8 cellular contexts compared by ENCODE assay signal in the genomic region with DNA sequence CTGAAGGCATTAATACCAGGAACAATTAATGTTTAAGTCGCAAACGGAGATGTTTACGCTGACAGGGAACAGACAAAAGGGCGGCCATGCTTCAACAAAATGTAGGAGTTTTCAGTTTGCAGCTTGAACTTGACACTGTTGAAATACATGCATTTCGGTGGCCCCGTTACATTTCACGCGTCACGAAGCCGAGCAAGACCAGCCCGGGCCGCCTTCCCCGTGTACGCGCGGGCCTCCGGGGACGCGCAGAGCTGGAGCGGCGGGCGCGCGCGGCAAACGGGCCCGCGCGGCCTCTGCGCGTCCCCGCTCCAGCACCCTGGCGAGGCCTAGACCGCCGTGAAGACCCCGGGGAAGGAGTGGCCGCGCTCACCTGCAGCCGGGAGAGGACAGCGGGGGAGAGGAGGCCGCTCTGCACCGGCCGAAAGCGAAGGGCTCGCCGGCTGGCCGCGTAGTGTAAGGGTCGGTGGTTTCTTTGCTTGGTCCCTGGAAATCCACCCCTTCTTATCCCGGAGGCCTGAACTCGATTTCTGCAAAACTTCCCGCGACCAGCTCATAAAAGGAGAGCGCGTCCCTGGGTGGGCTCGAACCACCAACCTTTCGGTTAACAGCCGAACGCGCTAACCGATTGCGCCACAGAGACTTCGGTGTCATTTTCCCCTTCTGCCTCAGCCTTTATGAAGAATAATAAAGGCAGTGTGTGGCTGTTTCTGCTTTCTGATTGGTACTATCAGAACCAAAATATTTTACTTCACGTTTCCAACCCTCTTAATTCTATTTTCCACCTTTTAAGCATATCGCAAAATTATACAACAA. TPM values are rescaled to one million over a fixed set of nuclear protein-coding genes. Genes with fewer than 3 reads are reported as not detected.
DNase-seq lines count a peak whose midpoint lies in the region; ATAC-seq and TF ChIP-seq lines count a peak whose summit lies in the region.

No MANE protein-coding gene starts in this region.

- H3K4me1 ChIP-seq in BLaER1 treated with 17β-estradiol and CSF1 and Interleukin-3, amounts not matched to agents 10 nM and 100 nM = peaks cover 0 to 7% (median 0%) of the 10 kb centered on the region in 10 experiments; a peak in 5 of 20 replicates
- H3K4me1 ChIP-seq in lung (ENCODE audit: control insufficient read depth in 2 of 2, insufficient read depth in 2 of 2, low read length in 2 of 2) = peaks cover 0 to 1% of the 10 kb centered on the region in 2 donors

- H3K36me3 Mint-ChIP-seq in activated CD8-positive, alpha-beta T cell treated with anti-CD3 and anti-CD28 coated beads for 36 hours (ENCODE audit: low read depth) = peaks cover 3% of the 10 kb centered on the region

- H3K4me2 ChIP-seq in BLaER1 treated with 17β-estradiol and CSF1 and Interleukin-3, amounts not matched to agents 10 nM and 100 nM = peak overlapping the region; percentile 71 to 88 (median 76)

- intact Hi-C loops in activated CD8-positive, alpha-beta T cell treated with anti-CD3 and anti-CD28 coated beads for 36 hours (cut with micrococcal nuclease) = loop anchor here (2.0 to 10.0 kb wide), 3 partner anchors 18 to 224 kb away; a partner anchor contains a TSS

- H4K20me1 ChIP-seq in BLaER1 treated with 17β-estradiol and CSF1 and Interleukin-3, amounts not matched to agents 10 nM and 100 nM = peaks cover 0 to 30% (median 7%) of the 10 kb centered on the region in 11 experiments; a peak in 10 of 22 replicates

- POLR2A ChIA-PET in activated CD8-positive, alpha-beta T cell treated with anti-CD3 and anti-CD28 coated beads for 36 hours (lab: Charles Lee) = interaction anchor here (0.7 to 1.8 kb wide), 10 partner anchors 9 to 441 kb away, joined by 3 to 13 read pairs (median 4); a partner anchor contains a TSS

- peaks cover 14% of the 10 kb centered on the region for H3K4me1 Mint-ChIP-seq in activated CD8-positive, alpha-beta T cell treated with anti-CD3 and anti-CD28 coated beads for 36 hours (ENCODE audit: low read depth)

- H3K9ac ChIP-seq in BLaER1 treated with 17β-estradiol and CSF1 and Interleukin-3, amounts not matched to agents 10 nM and 100 nM = peak overlapping the region; percentile 63 to 82 (median 76)

- H3K27me3 Mint-ChIP-seq in activated CD8-positive, alpha-beta T cell treated with anti-CD3 and anti-CD28 coated beads for 36 hours = peaks cover 7% of the 10 kb centered on the region

- no peaks in the 10 kb centered on the region for H3K9me3 Mint-ChIP-seq in activated CD8-positive, alpha-beta T cell treated with anti-CD3 and anti-CD28 coated beads for 36 hours

- peak overlapping the region; percentile 23 to 72 (median 62); a peak in 19 of 22 replicates for H3K27ac ChIP-seq in BLaER1 treated with 17β-estradiol and CSF1 and Interleukin-3, amounts not matched to agents 10 nM and 100 nM
- peak overlapping the region; percentile 84 to 96 for H3K27ac ChIP-seq in lung (ENCODE audit: low read depth in 1 of 2, low read length in 1 of 2)

- no peaks in the 10 kb centered on the region for H3K9me3 ChIP-seq in BLaER1 treated with 17β-estradiol and CSF1 and Interleukin-3, amounts not matched to agents 10 nM and 100 nM (replicated peaks in 1 of 11)
- no peaks in the 10 kb centered on the region for H3K9me3 ChIP-seq in lung (ENCODE audit: control insufficient read depth in 2 of 2, insufficient read depth in 1 of 2, low read length in 1 of 2)

- no peak for TF ChIP-seq CTCF in activated CD8-positive, alpha-beta T cell treated with anti-CD3 and anti-CD28 coated beads for 36 hours (IDR thresholded peaks at IDR 0.05)
- no peak for TF ChIP-seq CTCF in lung (IDR thresholded peaks at IDR 0.05; ENCODE audit: control extremely low read depth, extremely low read depth)

- CTCF ChIA-PET in activated CD8-positive, alpha-beta T cell treated with anti-CD3 and anti-CD28 coated beads for 36 hours (lab: Charles Lee) = interaction anchor here (1.1 to 2.1 kb wide), 8 partner anchors 10 to 345 kb away, joined by 3 to 7 read pairs (median 5); a partner anchor contains a TSS

- peak overlapping the region; percentile 60 to 72 (median 65) for H3K4me3 ChIP-seq in BLaER1 treated with 17β-estradiol and CSF1 and Interleukin-3, amounts not matched to agents 10 nM and 100 nM
- peak overlapping the region; percentile 62 for H3K4me3 ChIP-seq in lung

- DNase-seq in NCI-H774 (lab: John Stamatoyannopoulos, UW) (peak; percentile 81), lung (ENCODE audit: low spot score) (peak; percentile 87)
- DNase-seq in activated CD8-positive, alpha-beta T cell treated with anti-CD3 and anti-CD28 coated beads for 36 hours = peak; percentile 92
- DNase-seq in effector CD4-positive, alpha-beta T cell = peak; percentile 79
- DNase-seq in stimulated activated CD4-positive, alpha-beta T cell treated with anti-CD3 and anti-CD28 coated beads, TNF-alpha, amount 100 ng/mL, for 1 hour (ENCODE audit: low read depth in 3 of 3, low spot score in 1 of 3) = peak; percentile 62 to 83 (median 77)

- peak; percentile 72 for ATAC-seq in GM19372 (IDR thresholded peaks at IDR 0.05; ENCODE audit: low read depth, unreplicated experiment)
- ATAC-seq in HG03520 (IDR thresholded peaks at IDR 0.05; ENCODE audit: unreplicated experiment) = peak; percentile 81
- ATAC-seq in activated CD8-positive, alpha-beta T cell treated with anti-CD3 and anti-CD28 coated beads for 36 hours = peak; percentile 80
- ATAC-seq in lung (ENCODE audit: insufficient read depth, low FRiP score) = peak; percentile 95

- peak overlapping the region; percentile 84 for H3K4me3 Mint-ChIP-seq in activated CD8-positive, alpha-beta T cell treated with anti-CD3 and anti-CD28 coated beads for 36 hours

- peaks cover 73 to 94% (median 88%) of the 10 kb centered on the region in 11 experiments for H3K27me3 ChIP-seq in BLaER1 treated with 17β-estradiol and CSF1 and Interleukin-3, amounts not matched to agents 10 nM and 100 nM
- no peaks in the 10 kb centered on the region for H3K27me3 ChIP-seq in lung (ENCODE audit: control insufficient read depth, insufficient read depth)

- WGBS in lung, 2 donors = 1% methylated on average over 65 of the region's 65 CpGs

- peak overlapping the region; percentile 92 for H3K27ac Mint-ChIP-seq in activated CD8-positive, alpha-beta T cell treated with anti-CD3 and anti-CD28 coated beads for 36 hours

- no peaks in the 10 kb centered on the region for H3K36me3 ChIP-seq in BLaER1 treated with 17β-estradiol and CSF1 and Interleukin-3, amounts not matched to agents 10 nM and 100 nM
- H3K36me3 ChIP-seq in lung (ENCODE audit: control insufficient read depth in 2 of 2, insufficient read depth in 2 of 2, low read length in 2 of 2) = no peaks in the 10 kb centered on the region

RNA-seq across cellular contexts. Expression of a gene that starts 11.3 kb away (rescaled TPM):
- not detected for total RNA-seq in activated CD8-positive, alpha-beta T cell treated with anti-CD3 and anti-CD28 coated beads for 36 hours
- not detected for total RNA-seq in lung
- not detected for polyA plus RNA-seq in lung

Comparison
In these comparisons a context has a peak if more than half of its experiments do, and no peak if none do; other contexts are left out.
1. Peak in every context shown above with its lines: DNase-seq, ATAC-seq, H3K4me3 ChIP-seq and H3K27ac ChIP-seq.